Comparison of ENCODE assay signal across 15 cellular contexts in genomic region chr3:71694358-71694999, GRCh38. TPM values are rescaled to one million over a fixed set of nuclear protein-coding genes. Genes with fewer than 3 reads are reported as not detected.
DNase-seq lines count a peak whose midpoint lies in the region; ATAC-seq, FAIRE-seq and TF ChIP-seq lines count a peak whose summit lies in the region.
"Had no signal": no experiment of that assay in that cellular context is flagged by ENCODE, and none has a peak within 500 bp of the region (broad histone marks: within the 10 kb centered on the region; RNA-seq: fewer than 3 reads in every experiment).

No MANE protein-coding gene starts in this region.

- peaks cover 8% of the 10 kb centered on the region for H3K4me1 Mint-ChIP-seq in stimulated activated naive CD8-positive, alpha-beta T cell treated with anti-CD3 and anti-CD28 coated beads, Interleukin-15, amount 100 ng/mL, for 72 hours

- H3K79me2 ChIP-seq in mammary epithelial cell (ENCODE audit: insufficient read depth, low read length), result no peaks in the 10 kb centered on the region

- no peaks in the 10 kb centered on the region for H3K9me3 Mint-ChIP-seq in stimulated activated naive CD8-positive, alpha-beta T cell treated with anti-CD3 and anti-CD28 coated beads, Interleukin-15, amount 100 ng/mL, for 72 hours

- no peak for FAIRE-seq in HTR-8/SVneo (lab: Jason Lieb, UNC)
- FAIRE-seq in kidney (lab: Jason Lieb, UNC), result no peak
- FAIRE-seq: H1 had no signal

- no TSS peak for BruUV-seq in mammary epithelial cell (replicated peaks; lab: Mats Ljungman, UMichigan)

- H3K4me3 Mint-ChIP-seq in stimulated activated naive CD8-positive, alpha-beta T cell treated with anti-CD3 and anti-CD28 coated beads, Interleukin-15, amount 100 ng/mL, for 72 hours, result no peak overlapping the region
- H3K4me3 Mint-ChIP-seq: WTC11 had no signal

- intact Hi-C loops in mammary epithelial cell (cut with micrococcal nuclease), result no loop called here
- intact Hi-C loops in kidney (cut with DNase I), result no loop called here

- H3K36me3 ChIP-seq in mammary epithelial cell (ENCODE audit: insufficient read depth, low read length) (no peaks in the 10 kb centered on the region), kidney (ENCODE audit: control insufficient read depth in 1 of 2, insufficient read depth in 2 of 2, low read length in 2 of 2) (no peaks in the 10 kb centered on the region)

- TF ChIP-seq CTCF in mammary epithelial cell (conservative IDR thresholded peaks at IDR 0.05 in 1 of 2, IDR thresholded peaks at IDR 0.05 in 1 of 2; ENCODE audit: extremely low read depth in 1 of 2, insufficient read depth in 1 of 2, low read depth in 1 of 2, low read length in 2 of 2), result no peak
- no peak for TF ChIP-seq CTCF in kidney (IDR thresholded peaks at IDR 0.05; ENCODE audit: borderline replicate concordance, extremely low read depth, insufficient read depth)

- H3K27me3 Mint-ChIP-seq in stimulated activated naive CD8-positive, alpha-beta T cell treated with anti-CD3 and anti-CD28 coated beads, Interleukin-15, amount 100 ng/mL, for 72 hours, result no peaks in the 10 kb centered on the region

- no peak for ATAC-seq in stimulated activated naive CD8-positive, alpha-beta T cell treated with anti-CD3 and anti-CD28 coated beads, Interleukin-15, amount 100 ng/mL, for 72 hours
- ATAC-seq in HG02840 (IDR thresholded peaks at IDR 0.05; ENCODE audit: low FRiP score, unreplicated experiment), result no peak
- ATAC-seq: WTC11 had no signal

- H2AFZ ChIP-seq in mammary epithelial cell (ENCODE audit: low read depth, low read length), result peak overlapping the region; percentile 56

- peak overlapping the region; percentile 58 for H3K4me2 ChIP-seq in mammary epithelial cell (ENCODE audit: insufficient read depth, low read depth, low read length)

- in situ Hi-C loops in mammary epithelial cell (cut with MboI; ENCODE audit: low sequenced_read_pairs in 2 of 2), result no loop called here

- no peaks in the 10 kb centered on the region for H3K27me3 ChIP-seq in mammary epithelial cell (ENCODE audit: insufficient read depth, low read length)

- H4K20me1 ChIP-seq in mammary epithelial cell (ENCODE audit: insufficient read depth, low read length), result no peaks in the 10 kb centered on the region

- dilution Hi-C loops in mammary epithelial cell (cut with HindIII; ENCODE audit: low sequenced_read_pairs), result no loop called here

- H3K27ac Mint-ChIP-seq in stimulated activated naive CD8-positive, alpha-beta T cell treated with anti-CD3 and anti-CD28 coated beads, Interleukin-15, amount 100 ng/mL, for 72 hours, result peak overlapping the region in 1 of 2 donors; percentile 17

- H3K4me3 ChIP-seq in mammary epithelial cell (replicated peaks in 1 of 3; ENCODE audit: insufficient read depth in 1 of 3, low read depth in 2 of 3, low read length in 3 of 3) (no peak overlapping the region), kidney (ENCODE audit: low read length in 2 of 2) (peak overlapping the region in 1 of 2 donors; percentile 43)

- H3K27ac ChIP-seq in mammary epithelial cell (ENCODE audit: insufficient read depth, low read depth, low read length), result no peak overlapping the region
- H3K27ac ChIP-seq in kidney (ENCODE audit: low read depth in 2 of 2, low read length in 2 of 2), result peak overlapping the region; percentile 65 to 71
- H3K27ac ChIP-seq in substantia nigra (ENCODE audit: low read depth, low read length, poor library complexity, severe bottlenecking), result peak overlapping the region; percentile 37

- DNase-seq in HTR-8/SVneo (ENCODE audit: insufficient read length, low spot score), result peak; percentile 38
- peak; percentile 65 for DNase-seq in mammary epithelial cell
- no peak for DNase-seq in kidney
- no peak for DNase-seq in substantia nigra (lab: John Stamatoyannopoulos, UW)
- DNase-seq in stimulated activated naive CD8-positive, alpha-beta T cell treated with anti-CD3 and anti-CD28 coated beads, Interleukin-15, amount 100 ng/mL, for 72 hours, result no peak
- DNase-seq in SIG-M5 treated with dmso at 0.1 percent for 504 hours (lab: John Stamatoyannopoulos, UW; ENCODE audit: unreplicated experiment), result no peak
- DNase-seq in NAMALWA (ENCODE audit: low spot score), result no peak
- DNase-seq: activated naive CD4-positive, alpha-beta T cell; DND-41; erythroblast; NCI-H1092; stimulated activated CD4-positive, alpha-beta T cell treated with anti-CD3 and anti-CD28 coated beads, Interleukin-4, amount 100 ng/mL, for 4 hours had no signal

- H3K9ac ChIP-seq in mammary epithelial cell (ENCODE audit: insufficient read depth, low read length) (no peak overlapping the region), kidney (ENCODE audit: low read length in 2 of 2) (no peak overlapping the region)

- CTCF ChIA-PET in mammary epithelial cell (lab: Charles Lee; ENCODE audit: low non-redundant PET), result no interaction called here

- H3K4me1 ChIP-seq in mammary epithelial cell (ENCODE audit: insufficient read depth, low read length) (peaks cover 26% of the 10 kb centered on the region), kidney (ENCODE audit: control insufficient read depth in 1 of 2, insufficient read depth in 1 of 2, low read depth in 1 of 2, low read length in 2 of 2) (peaks cover 22 to 31% of the 10 kb centered on the region in 2 donors)

- WGBS in mammary epithelial cell (ENCODE audit: low coverage, missing lambda C conversion rate), result 69% methylated on average over 4 of the region's 4 CpGs

- no peaks in the 10 kb centered on the region for H3K9me3 ChIP-seq in mammary epithelial cell (replicated peaks; ENCODE audit: insufficient read depth, low read length)
- no peaks in the 10 kb centered on the region for H3K9me3 ChIP-seq in kidney (ENCODE audit: control insufficient read depth in 1 of 2, low read length in 2 of 2)

RNA-seq across cellular contexts. Expression of gene EIF4E3, which starts 30.7 kb away (rescaled TPM):
- total RNA-seq in mammary epithelial cell (1 to 10 TPM; 3.7 to 6.3 TPM), kidney (37.1 TPM)
- polyA plus RNA-seq in mammary epithelial cell (1.8 TPM), kidney (ENCODE audit: insufficient read depth, low read depth, low replicate concordance) (10.5 TPM)
- 2.1 TPM for polyA minus RNA-seq in mammary epithelial cell

RNA-seq across cellular contexts. Expression of gene GPR27, which starts 59.2 kb away (rescaled TPM):
- total RNA-seq in mammary epithelial cell (1 to 10 TPM in 1 of 2 donors, under 1 TPM in 1; 0.56 to 7.7 TPM), kidney (17.9 TPM)
- polyA plus RNA-seq in mammary epithelial cell (0.14 TPM), kidney (ENCODE audit: insufficient read depth, low read depth, low replicate concordance) (5.5 TPM)
- not detected for polyA minus RNA-seq in mammary epithelial cell

Comparison
In these comparisons a context has a peak if more than half of its experiments do, and no peak if none do; other contexts are left out.
1. DNase-seq: peak in HTR-8/SVneo (single experiment) and mammary epithelial cell (single experiment); none in kidney (single experiment), substantia nigra (0 of 49), stimulated activated naive CD8-positive, alpha-beta T cell treated with anti-CD3 and anti-CD28 coated beads, Interleukin-15, amount 100 ng/mL, for 72 hours (0 of 2), SIG-M5 treated with dmso at 0.1 percent for 504 hours (single experiment) and NAMALWA (single experiment).